ENCODE assay signal across 8 cellular contexts in genomic region chr3:136818851-136819783, GRCh38. TPM values are rescaled to one million over a fixed set of nuclear protein-coding genes. Genes with fewer than 3 reads are reported as not detected.
DNase-seq lines count a peak whose midpoint lies in the region; ATAC-seq and TF ChIP-seq lines count a peak whose summit lies in the region.

SLC35G2 (plus strand) TSS chr3:136819126; CDS start chr3:136854461, 35,335 bp downstream.

- H3K4me3 Mint-ChIP-seq in activated naive CD4-positive, alpha-beta T cell treated with anti-CD3 and anti-CD28 coated beads for 36 hours: peak within 1 kb of the TSS; percentile 69
- H3K4me3 Mint-ChIP-seq in nephron: peak within 1 kb of the TSS; percentile 92 to 95 (median 93)

- peaks cover 39% of the 10 kb centered on the region for H3K27me3 Mint-ChIP-seq in activated naive CD4-positive, alpha-beta T cell treated with anti-CD3 and anti-CD28 coated beads for 36 hours (ENCODE audit: low read depth)
- H3K27me3 Mint-ChIP-seq in nephron (ENCODE audit: low read depth): peaks cover 42% of the 10 kb centered on the region

- H2AFZ ChIP-seq in OCI-LY3 (ENCODE audit: low read depth, low read length): peak within 1 kb of the TSS; percentile 89

- CTCF ChIA-PET in activated naive CD4-positive, alpha-beta T cell treated with anti-CD3 and anti-CD28 coated beads for 36 hours (lab: Charles Lee): interaction anchor here (0.7 kb wide), 1 partner anchor 62 kb away, joined by 3 read pairs; no protein-coding TSS in a partner anchor

- H3K4me1 Mint-ChIP-seq in activated naive CD4-positive, alpha-beta T cell treated with anti-CD3 and anti-CD28 coated beads for 36 hours (ENCODE audit: low read depth): peaks cover 19% of the 10 kb centered on the region
- H3K4me1 Mint-ChIP-seq in nephron: peaks cover 25% of the 10 kb centered on the region

- 1 to 3% methylated on average over 22 to 35 of the region's 81 CpGs for WGBS in tibial nerve, 2 donors

- H3K9me3 ChIP-seq in OCI-LY3 (ENCODE audit: insufficient read depth, low read length): no peaks in the 10 kb centered on the region
- peaks cover 0 to 5% (median 2%) of the 10 kb centered on the region in 4 donors for H3K9me3 ChIP-seq in tibial nerve

- peak in 1 of 2 donors; percentile 14 for TF ChIP-seq POLR2A in tibial nerve (IDR thresholded peaks at IDR 0.05)

- 0 out of 2 replicates have a peak, but pooled peaks cover 3% of the 10 kb centered on the region for H3K79me2 ChIP-seq in OCI-LY3 (ENCODE audit: low read length)

- no peaks in the 10 kb centered on the region for H3K36me3 ChIP-seq in OCI-LY3 (replicated peaks; ENCODE audit: low read depth, low read length)
- H3K36me3 ChIP-seq in tibial nerve: no peaks in the 10 kb centered on the region

- H4K20me1 ChIP-seq in OCI-LY3 (ENCODE audit: insufficient read depth, low read length): no peaks in the 10 kb centered on the region

- ATAC-seq in HG03439 (IDR thresholded peaks at IDR 0.05; ENCODE audit: unreplicated experiment) (peak; percentile 60), foreskin keratinocyte (peak; percentile 86), GM18520 (IDR thresholded peaks at IDR 0.05; ENCODE audit: unreplicated experiment) (no peak)

- intact Hi-C loops in activated naive CD4-positive, alpha-beta T cell treated with anti-CD3 and anti-CD28 coated beads for 36 hours (cut with micrococcal nuclease): loop anchor here (1.0 to 5.0 kb wide), 6 partner anchors 20 to 742 kb away; partner anchors contain the start of genes NCK1 and STAG1

- peaks cover 10% of the 10 kb centered on the region for H3K27me3 ChIP-seq in OCI-LY3 (ENCODE audit: low read depth, low read length)
- peaks cover 21% of the 10 kb centered on the region for H3K27me3 ChIP-seq in foreskin keratinocyte
- peaks cover 0 to 6% of the 10 kb centered on the region in 2 donors for H3K27me3 ChIP-seq in tibial nerve

- no peak within 1 kb of the TSS for H3K27ac Mint-ChIP-seq in activated naive CD4-positive, alpha-beta T cell treated with anti-CD3 and anti-CD28 coated beads for 36 hours
- H3K27ac Mint-ChIP-seq in nephron: peak within 1 kb of the TSS; percentile 14 to 56 (median 46)

- H3K36me3 Mint-ChIP-seq in activated naive CD4-positive, alpha-beta T cell treated with anti-CD3 and anti-CD28 coated beads for 36 hours (ENCODE audit: low read depth): no peaks in the 10 kb centered on the region
- peaks cover 7% of the 10 kb centered on the region for H3K36me3 Mint-ChIP-seq in nephron (ENCODE audit: low read depth)

- peak; percentile 80 for DNase-seq in DMS53 (lab: John Stamatoyannopoulos, UW)
- peak; percentile 38 for DNase-seq in activated naive CD4-positive, alpha-beta T cell treated with anti-CD3 and anti-CD28 coated beads for 36 hours
- peak; percentile 42 to 65 for DNase-seq in foreskin keratinocyte
- DNase-seq in tibial nerve (ENCODE audit: low spot score in 2 of 2): peak in 1 of 2 donors; percentile 25

- H3K27ac ChIP-seq in OCI-LY3 (ENCODE audit: low read length) (no peak within 1 kb of the TSS), foreskin keratinocyte (peak within 1 kb of the TSS; percentile 32), tibial nerve (peak within 1 kb of the TSS; percentile 53 to 90 (median 78))

- H3K4me1 ChIP-seq in OCI-LY3 (ENCODE audit: low read length) (peaks cover 10% of the 10 kb centered on the region; the same call in 1 of the 2 replicates), foreskin keratinocyte (peaks cover 7% of the 10 kb centered on the region), tibial nerve (peaks cover 0 to 33% (median 14%) of the 10 kb centered on the region in 4 donors)

- peak within 1 kb of the TSS; percentile 72 for H3K4me2 ChIP-seq in OCI-LY3 (ENCODE audit: low read length)

- peak within 1 kb of the TSS; percentile 65 for H3K9ac ChIP-seq in OCI-LY3 (ENCODE audit: low read length)

- H3K4me3 ChIP-seq in OCI-LY3 (ENCODE audit: low read length) (peak within 1 kb of the TSS; percentile 80), tibial nerve (peak within 1 kb of the TSS; percentile 63 to 94 (median 77))

- H3K9me3 Mint-ChIP-seq in activated naive CD4-positive, alpha-beta T cell treated with anti-CD3 and anti-CD28 coated beads for 36 hours: peaks cover 2% of the 10 kb centered on the region
- H3K9me3 Mint-ChIP-seq in nephron: peaks cover 11% of the 10 kb centered on the region

- no peak for TF ChIP-seq CTCF in OCI-LY3 (IDR thresholded peaks at IDR 0.05; ENCODE audit: low read depth, low read length)
- TF ChIP-seq CTCF in foreskin keratinocyte (conservative IDR thresholded peaks at IDR 0.05): peak; percentile 19
- TF ChIP-seq CTCF in nephron (IDR thresholded peaks at IDR 0.05; ENCODE audit: unreplicated experiment in 3 of 3): no peak
- TF ChIP-seq CTCF in tibial nerve (IDR thresholded peaks at IDR 0.05): no peak

- TF ChIP-seq EP300 in tibial nerve (IDR thresholded peaks at IDR 0.05): no peak

RNA-seq across cellular contexts. Expression of gene SLC35G2, which starts in this region (rescaled TPM):
- under 1 TPM in 1 of 2 experiments, not detected in 1; 0.31 TPM for total RNA-seq in activated naive CD4-positive, alpha-beta T cell treated with anti-CD3 and anti-CD28 coated beads for 36 hours
- 1.8 and 2.2 TPM in 2 replicates for total RNA-seq in foreskin keratinocyte
- 1.1 and 2.6 TPM in 2 replicates for polyA plus RNA-seq in foreskin keratinocyte
- 10 to 100 TPM in 1 of 4 donors, 1 to 10 TPM in 3; 4.2 to 12.2 (median 6.6) TPM for total RNA-seq in tibial nerve

Comparison
In these comparisons a context has a peak if more than half of its experiments do, and no peak if none do; other contexts are left out.
1. Peak in DNase-seq in activated naive CD4-positive, alpha-beta T cell treated with anti-CD3 and anti-CD28 coated beads for 36 hours; RNA of the gene not detected or under 1 TPM.